Comparison of ENCODE assay signal across 15 cellular contexts in the genomic region with DNA sequence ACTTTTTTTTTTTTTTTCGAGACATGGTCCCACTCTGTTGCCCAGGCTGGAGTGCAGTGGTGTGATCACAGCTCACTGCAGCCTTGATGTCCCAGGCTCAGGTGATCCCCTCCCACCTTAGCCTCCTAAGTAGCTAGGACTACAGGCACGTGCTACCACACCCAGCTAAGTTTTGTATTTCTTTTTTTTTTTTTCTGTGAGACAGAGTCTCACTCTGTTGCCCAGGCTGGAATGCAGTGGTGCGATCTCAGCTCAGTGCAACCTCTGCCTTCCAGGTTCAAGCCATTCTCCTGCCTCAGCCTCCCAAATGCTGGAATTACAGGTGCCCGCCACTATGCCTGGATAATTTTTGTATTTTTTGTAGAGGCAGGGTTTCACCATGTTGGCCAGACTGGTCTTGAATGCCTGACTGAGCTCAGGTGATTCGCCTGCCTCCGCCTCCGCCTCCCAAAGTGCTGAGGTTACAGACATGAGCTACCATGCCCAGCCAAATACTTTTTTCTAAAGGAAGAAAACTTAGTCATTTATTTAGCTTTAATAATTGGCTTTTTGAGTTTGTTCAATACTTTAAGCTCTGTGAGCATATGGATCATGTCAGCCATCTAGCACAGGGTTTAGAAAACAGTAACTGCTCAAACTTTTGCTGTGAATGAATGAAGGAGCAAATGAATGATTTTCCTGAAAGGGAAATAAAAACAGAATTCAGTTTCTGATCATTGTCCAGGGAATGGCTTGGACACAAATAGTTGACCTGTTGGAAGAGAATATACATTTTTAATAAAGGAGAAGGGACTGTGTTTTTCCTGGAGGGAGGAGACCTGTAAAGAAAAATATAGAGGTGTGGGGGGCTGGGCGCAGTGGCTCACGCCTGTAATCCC. TPM values are rescaled to one million over a fixed set of nuclear protein-coding genes. Genes with fewer than 3 reads are reported as not detected.
DNase-seq lines count a peak whose midpoint lies in the region; ATAC-seq, FAIRE-seq and TF ChIP-seq lines count a peak whose summit lies in the region.
"Had no signal": no experiment of that assay in that cellular context is flagged by ENCODE, and none has a peak within 500 bp of the region (broad histone marks: within the 10 kb centered on the region; RNA-seq: fewer than 3 reads in every experiment).

No MANE protein-coding gene starts in this region.

- no peak for TF ChIP-seq CTCF in WTC11 (IDR thresholded peaks at IDR 0.05)

- no peak overlapping the region for H3K4me3 Mint-ChIP-seq in WTC11

- POLR2A ChIA-PET in WTC11 (lab: Charles Lee), result interaction anchor here (1.1 kb wide), 1 partner anchor 25 kb away, joined by 3 read pairs; no protein-coding TSS in a partner anchor

- no peak overlapping the region; the same call in 1 of the 2 replicates for H3K27ac Mint-ChIP-seq in WTC11

- CTCF ChIA-PET in WTC11 (lab: Charles Lee), result interaction anchor here (0.7 to 1.9 kb wide), 7 partner anchors 25 to 657 kb away, joined by 3 to 6 read pairs (median 3); no protein-coding TSS in a partner anchor

- no peaks in the 10 kb centered on the region for H3K27me3 Mint-ChIP-seq in WTC11 (ENCODE audit: low read depth)

- peaks cover 54% of the 10 kb centered on the region for H3K4me1 Mint-ChIP-seq in WTC11

- H3K9me3 Mint-ChIP-seq in WTC11, result no peaks in the 10 kb centered on the region

- no peaks in the 10 kb centered on the region for H3K36me3 Mint-ChIP-seq in WTC11

- peak; percentile 72 for FAIRE-seq in GM12891 (lab: Jason Lieb, UNC)

- ATAC-seq in GM21360 (IDR thresholded peaks at IDR 0.05; ENCODE audit: unreplicated experiment), result peak; percentile 19
- peak; percentile 17 for ATAC-seq in HG03025 (IDR thresholded peaks at IDR 0.05; ENCODE audit: low FRiP score, unreplicated experiment)
- ATAC-seq in WTC11, result no peak
- ATAC-seq: psoas muscle had no signal

- DNase-seq in GM12891 (ENCODE audit: insufficient read length, low spot score), result no peak
- DNase-seq in WTC11 (ENCODE audit: low spot score), result no peak
- DNase-seq in COR-L47 (lab: John Stamatoyannopoulos, UW), result no peak
- DNase-seq in C1 segment of cervical spinal cord (lab: John Stamatoyannopoulos, UW), result no peak
- no peak for DNase-seq in NCI-H345 (lab: John Stamatoyannopoulos, UW)
- no peak for DNase-seq in NCI-H187 treated with DMSO at 0.1 percent for 48 hours (lab: John Stamatoyannopoulos, UW)
- DNase-seq: activated T-cell treated with anti-CD3 and anti-CD28 coated beads for 4 hours, amniotic stem cell, DMS79 treated with DMSO at 0.1 percent for 48 hours, GM23248, NCI-H1105, NCI-H69, psoas muscle had no signal

- TF ChIP-seq POLR2A in GM12891 (IDR thresholded peaks at IDR 0.05; ENCODE audit: low read depth, low read length), result no peak

TF ChIP-seq in GM12891, 5 proteins besides CTCF, POLR2A, EP300 and RAD21:
- TF ChIP-seq PAX5 (IDR thresholded peaks at IDR 0.05; ENCODE audit: insufficient read depth, low read length, severe bottlenecking), result no peak
- no peak for TF ChIP-seq TAF1 (IDR thresholded peaks at IDR 0.05; ENCODE audit: low read depth, low read length)
- TF ChIP-seq SPI1 (IDR thresholded peaks at IDR 0.05; ENCODE audit: low read depth, low read length), result no peak
- no peak for TF ChIP-seq POLR2AphosphoS5 (IDR thresholded peaks at IDR 0.05; ENCODE audit: low read depth, low read length)
- TF ChIP-seq POU2F2 (IDR thresholded peaks at IDR 0.05; ENCODE audit: low read depth, low read length), result no peak
TF ChIP-seq in GM12891: peak in this region for 0.

TF ChIP-seq in WTC11, 78 proteins besides CTCF, POLR2A, EP300 and RAD21:
- TF ChIP-seq ZNF121 (CRISPR knock-in tag; IDR thresholded peaks at IDR 0.05) (peak; percentile 58; the same call in 1 of the 2 replicates), OVOL2 (CRISPR knock-in tag; IDR thresholded peaks at IDR 0.05; ENCODE audit: borderline replicate concordance) (no peak)
TF ChIP-seq in WTC11: peak in this region for 1.

RNA-seq across cellular contexts. Expression of a gene that starts 26.0 kb away (rescaled TPM):
- polyA plus RNA-seq in GM12891 (2012; ENCODE audit: low read depth, missing spikeins), result 153 TPM
- 115 to 124 TPM (median 121 TPM) in 3 replicates for total RNA-seq in WTC11 (2021)
